ENCODE assay signal across 8 cellular contexts in the genomic region with DNA sequence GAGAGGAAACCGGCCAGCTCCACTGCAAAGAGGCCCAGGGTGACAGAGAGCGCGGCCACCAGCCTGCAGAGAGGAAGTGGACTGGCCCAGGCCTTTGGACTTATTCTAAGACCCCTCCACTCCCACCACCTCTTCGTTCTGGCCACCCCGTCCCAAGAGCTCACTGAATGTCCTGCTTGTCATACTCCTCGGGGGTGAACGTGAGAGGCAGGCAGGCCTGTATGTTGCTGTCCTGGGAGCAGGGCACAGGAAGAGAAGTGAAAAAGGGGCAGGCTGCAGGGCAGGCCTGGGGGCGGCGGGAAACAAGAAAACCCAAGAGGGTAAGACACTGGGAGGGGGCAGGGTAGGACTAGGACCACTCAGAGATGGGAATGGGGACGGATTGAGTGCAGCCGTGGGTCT. TPM values are rescaled to one million over a fixed set of nuclear protein-coding genes. Genes with fewer than 3 reads are reported as not detected.
DNase-seq lines count a peak whose midpoint lies in the region; ATAC-seq and TF ChIP-seq lines count a peak whose summit lies in the region.

No MANE protein-coding gene starts in this region.

- H3K4me3 ChIP-seq in colonic mucosa (peak overlapping the region; percentile 64), mucosa of descending colon (peak overlapping the region; percentile 38)

- intact Hi-C loops in colonic mucosa (cut with DNase I) (no loop called here), mucosa of descending colon (cut with DNase I, micrococcal nuclease) (no loop called here)

- peak; percentile 5 for ATAC-seq in GM21367 (IDR thresholded peaks at IDR 0.05; ENCODE audit: unreplicated experiment)
- peak; percentile 7 for ATAC-seq in mucosa of descending colon

- H3K4me1 ChIP-seq in colonic mucosa (peaks cover 6% of the 10 kb centered on the region), mucosa of descending colon (ENCODE audit: low read depth) (peaks cover 22% of the 10 kb centered on the region)

- DNase-seq in NCI-H146 treated with DMSO at 0.1 percent for 48 hours (lab: John Stamatoyannopoulos, UW; ENCODE audit: unreplicated experiment) (peak; percentile 19), colonic mucosa (peak; percentile 49), mucosa of descending colon (no peak), dedifferentiated amniotic fluid mesenchymal stem cell (ENCODE audit: extremely low spot score) (no peak), NCI-H2227 treated with DMSO at 0.1 percent for 48 hours (lab: John Stamatoyannopoulos, UW) (no peak), NCI-H2107 (lab: John Stamatoyannopoulos, UW) (no peak), kidney glomerular epithelial cell (lab: John Stamatoyannopoulos, UW) (no peak)

- peak overlapping the region; percentile 59 for H3K27ac ChIP-seq in colonic mucosa

- peak overlapping the region; percentile 56 to 87 for H3K9ac ChIP-seq in colonic mucosa (ENCODE audit: low read depth in 2 of 2, low read length in 2 of 2)

- TF ChIP-seq CTCF in colonic mucosa (IDR thresholded peaks at IDR 0.05) (no peak), mucosa of descending colon (IDR thresholded peaks at IDR 0.05) (no peak)

- no peaks in the 10 kb centered on the region for H3K9me3 ChIP-seq in colonic mucosa
- no peaks in the 10 kb centered on the region for H3K9me3 ChIP-seq in mucosa of descending colon

- no peaks in the 10 kb centered on the region for H3K27me3 ChIP-seq in colonic mucosa

- no peaks in the 10 kb centered on the region for H3K36me3 ChIP-seq in colonic mucosa
- H3K36me3 ChIP-seq in mucosa of descending colon (ENCODE audit: low read depth), result no peaks in the 10 kb centered on the region

RNA-seq across cellular contexts. Expression of gene TMEM107, which starts 0.4 kb away (rescaled TPM):
- total RNA-seq in colonic mucosa (10 to 100 TPM; 13.2 to 17.0 TPM), mucosa of descending colon (10 to 100 TPM in 1 of 3 donors, 1 to 10 TPM in 2; 8.0 to 19.1 (median 9.6) TPM)

RNA-seq across cellular contexts. Expression of gene VAMP2, which starts 13.0 kb away (rescaled TPM):
- total RNA-seq in colonic mucosa (10 to 100 TPM; 34.0 to 38.8 TPM), mucosa of descending colon (10 to 100 TPM; 56.4 to 77.2 (median 62.8) TPM)

RNA-seq across cellular contexts. Expression of gene BORCS6, which starts 14.2 kb away (rescaled TPM):
- total RNA-seq in colonic mucosa, result 10 to 100 TPM; 11.7 to 12.4 TPM
- total RNA-seq in mucosa of descending colon, result 10 to 100 TPM; 10.5 to 11.4 (median 11.0) TPM

RNA-seq across cellular contexts. Expression of gene PER1, which starts 23.6 kb away (rescaled TPM):
- total RNA-seq in colonic mucosa (10 to 100 TPM; 19.7 to 43.6 TPM), mucosa of descending colon (100 to 1,000 TPM in 1 of 3 donors, 10 to 100 TPM in 2; 14.9 to 185 (median 84.0) TPM)

RNA-seq across cellular contexts. Expression of gene AURKB, which starts 34.6 kb away (rescaled TPM):
- total RNA-seq in colonic mucosa, result 10 to 100 TPM; 18.6 to 86.4 TPM
- total RNA-seq in mucosa of descending colon, result 10 to 100 TPM in 1 of 3 donors, 1 to 10 TPM in 2; 5.2 to 27.3 (median 5.7) TPM

Comparison
In these comparisons a context has a peak if more than half of its experiments do, and no peak if none do; other contexts are left out.
1. DNase-seq: peak in NCI-H146 treated with DMSO at 0.1 percent for 48 hours (single experiment) and colonic mucosa (single experiment); none in mucosa of descending colon (0 of 3), dedifferentiated amniotic fluid mesenchymal stem cell (single experiment), NCI-H2227 treated with DMSO at 0.1 percent for 48 hours (single experiment), NCI-H2107 (single experiment) and kidney glomerular epithelial cell (single experiment).